In the genomic region with DNA sequence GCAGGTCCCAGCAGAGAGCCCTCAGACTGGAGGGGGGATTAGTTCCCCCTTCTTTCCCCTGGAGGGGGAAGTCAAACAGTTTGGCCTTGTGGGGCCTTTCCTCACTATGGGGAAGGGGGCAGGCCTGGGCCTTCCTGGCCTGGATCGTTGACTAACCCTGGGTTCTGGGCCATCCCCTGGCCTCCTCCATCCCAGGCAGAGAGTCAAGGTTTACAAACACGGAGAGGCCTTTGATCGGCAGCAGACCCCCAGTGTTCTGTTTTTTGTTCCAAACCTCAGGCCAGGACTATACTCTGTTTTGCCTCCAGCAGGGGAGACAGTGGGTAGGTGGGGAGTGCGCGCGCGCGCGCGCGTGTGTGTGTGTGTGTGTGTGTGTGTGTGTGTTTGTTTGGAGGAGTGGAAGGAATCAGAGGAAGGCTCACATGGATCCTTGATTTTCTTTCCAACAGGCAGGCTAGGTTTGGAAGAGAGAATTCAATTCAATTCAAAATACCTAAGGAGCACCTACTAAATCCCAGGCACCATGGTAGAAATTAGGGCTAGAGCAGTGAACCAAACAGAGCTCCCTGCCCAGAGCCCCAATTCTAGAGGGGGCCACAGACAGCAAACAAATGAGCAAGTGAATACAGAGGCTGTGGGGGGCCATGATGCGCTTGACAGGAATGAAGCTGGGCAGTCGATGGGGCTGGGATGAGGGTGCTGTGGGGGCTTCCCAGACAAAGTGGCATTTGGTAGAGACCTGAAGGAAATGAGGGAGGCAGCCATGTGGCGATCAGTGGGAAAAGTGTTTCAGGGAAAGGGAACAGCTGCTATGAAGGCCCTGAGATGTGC, we compare ENCODE assay signal across 1 cellular context.
TF ChIP-seq lines count a peak whose summit lies in the region.

No MANE protein-coding gene starts in this region.

TF ChIP-seq in HepG2, 621 proteins besides CTCF, POLR2A, EP300 and RAD21 (continued from another document):
- peak; percentile 70 for TF ChIP-seq IKZF4 (CRISPR knock-in tag; IDR thresholded peaks at IDR 0.05; ENCODE audit: borderline replicate concordance, low read depth, not compliant biosample characterization)
- no peak; the same call in 1 of the 2 replicates for TF ChIP-seq SIN3B (IDR thresholded peaks at IDR 0.05; ENCODE audit: low read length)
- no peak for TF ChIP-seq TBP (CRISPR knock-in tag; IDR thresholded peaks at IDR 0.05)
- TF ChIP-seq ATF7-NPFF (CRISPR knock-in tag; IDR thresholded peaks at IDR 0.05; ENCODE audit: low read depth) = peak; percentile 91
- peak; percentile 76 for TF ChIP-seq ASH2L (IDR thresholded peaks at IDR 0.05; ENCODE audit: insufficient read length, low read depth, low read length)
